7 cellular contexts compared by ENCODE assay signal in the genomic region with DNA sequence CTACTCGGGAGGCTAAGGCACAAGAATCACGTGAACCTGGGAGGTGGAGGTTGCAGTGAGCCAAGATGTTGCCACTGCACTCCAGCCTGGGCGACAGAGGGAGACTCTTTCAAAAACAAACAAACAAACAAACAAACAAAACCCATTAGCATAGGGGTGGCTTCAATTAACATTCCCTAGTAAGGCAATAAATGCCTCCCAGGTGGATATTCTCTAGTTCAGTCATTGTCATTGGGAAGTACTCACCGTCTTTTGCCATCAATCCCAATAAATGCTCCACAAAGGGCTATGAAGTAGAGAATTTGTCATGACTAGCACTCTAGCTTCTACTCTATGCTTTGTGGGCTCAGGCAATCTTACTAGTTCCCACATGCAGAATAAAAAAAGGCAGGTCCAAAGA.
"Had no signal": no experiment of that assay in that cellular context is flagged by ENCODE, and none has a peak within 500 bp of the region (broad histone marks: within the 10 kb centered on the region; RNA-seq: fewer than 3 reads in every experiment).

No MANE protein-coding gene starts in this region.

- FAIRE-seq: GM12878, GM12891, GM12892, GM18507, GM19239 had no signal

- DNase-seq: GDM1, GF-D8 had no signal

- H3K4me3 ChIP-seq: GM12878 had no signal
